Comparison of ENCODE assay signal across 16 cellular contexts in genomic region chr2:20590704-20591515, GRCh38. TPM values are rescaled to one million over a fixed set of nuclear protein-coding genes. Genes with fewer than 3 reads are reported as not detected.
A peak's percentile ranks its signal among the peaks of the same experiment; 100 is the strongest.
DNase-seq lines count a peak whose midpoint lies in the region; ATAC-seq, FAIRE-seq and TF ChIP-seq lines count a peak whose summit lies in the region.
"Had no signal": no experiment of that assay in that cellular context is flagged by ENCODE, and none has a peak within 500 bp of the region (broad histone marks: within the 10 kb centered on the region; RNA-seq: fewer than 3 reads in every experiment).

No MANE protein-coding gene starts in this region.

- H3K4me1 ChIP-seq in kidney (ENCODE audit: control insufficient read depth in 1 of 2, insufficient read depth in 1 of 2, low read depth in 1 of 2, low read length in 2 of 2) = peaks cover 36 to 40% of the 10 kb centered on the region in 2 donors
- peaks cover 0 to 30% (median 9%) of the 10 kb centered on the region in 4 donors for H3K4me1 ChIP-seq in sigmoid colon
- H3K4me1 ChIP-seq: pancreas had no signal

- POLR2A ChIA-PET in T-cell (lab: Charles Lee) = no interaction called here

- H3K9me3 Mint-ChIP-seq in CD14-positive monocyte (peaks cover 0 to 3% (median 0%) of the 10 kb centered on the region in 7 donors), brain (peaks cover 0 to 3% (median 0%) of the 10 kb centered on the region in 5 experiments), T-cell (no peaks in the 10 kb centered on the region)
- H3K9me3 Mint-ChIP-seq: activated CD4-positive, alpha-beta memory T cell treated with anti-CD3 and anti-CD28 coated beads, Interleukin-2, amount 10 ng/mL, durations not matched to agents 7 days and 5 days; memory B cell had no signal

- H3K4me3 ChIP-seq in kidney (ENCODE audit: low read length in 2 of 2) (no peak overlapping the region), sigmoid colon (no peak overlapping the region), H7 (ENCODE audit: insufficient read depth, low read depth, low read length) (no peak overlapping the region)
- H3K4me3 ChIP-seq: pancreas had no signal

- FAIRE-seq in kidney (lab: Jason Lieb, UNC) = no peak
- FAIRE-seq: bronchial epithelial cell, pancreas had no signal

- no peaks in the 10 kb centered on the region for H3K9me3 ChIP-seq in kidney (ENCODE audit: control insufficient read depth in 1 of 2, low read length in 2 of 2)
- no peaks in the 10 kb centered on the region for H3K9me3 ChIP-seq in sigmoid colon
- H3K9me3 ChIP-seq: pancreas had no signal

- intact Hi-C loops in CD14-positive monocyte (cut with micrococcal nuclease) = no loop called here
- intact Hi-C loops in kidney (cut with DNase I) = no loop called here
- intact Hi-C loops in sigmoid colon (cut with DNase I) = no loop called here

- H3K36me3 Mint-ChIP-seq in CD14-positive monocyte (peaks cover 5 to 13% of the 10 kb centered on the region in 2 donors), brain (no peaks in the 10 kb centered on the region), T-cell (peaks cover 13% of the 10 kb centered on the region)

- DNase-seq in CD14-positive monocyte (ENCODE audit: low spot score) (peak; percentile 19), kidney (peak; percentile 68), sigmoid colon (peak; percentile 74), SHP77 (lab: John Stamatoyannopoulos, UW) (no peak), H7 (no peak), T-cell (no peak)
- DNase-seq: activated CD4-positive, alpha-beta memory T cell treated with anti-CD3 and anti-CD28 coated beads, Interleukin-2, amount 10 ng/mL, durations not matched to agents 7 days and 5 days; activated gamma-delta T cell treated with Interleukin-2 at 50 U/mL for 16 hours; NCI-H1417 treated with DMSO at 0.1 percent for 48 hours; NCI-H526 had no signal

- H3K36me3 ChIP-seq in kidney (ENCODE audit: control insufficient read depth in 1 of 2, insufficient read depth in 2 of 2, low read length in 2 of 2) (no peaks in the 10 kb centered on the region), sigmoid colon (no peaks in the 10 kb centered on the region), H7 (replicated peaks; ENCODE audit: control insufficient read depth, insufficient read depth, low read length) (no peaks in the 10 kb centered on the region)
- H3K36me3 ChIP-seq: pancreas had no signal

- H3K4me3 Mint-ChIP-seq in CD14-positive monocyte (no peak overlapping the region), brain (no peak overlapping the region), T-cell (no peak overlapping the region)
- H3K4me3 Mint-ChIP-seq: activated CD4-positive, alpha-beta memory T cell treated with anti-CD3 and anti-CD28 coated beads, Interleukin-2, amount 10 ng/mL, durations not matched to agents 7 days and 5 days; B cell; memory B cell had no signal

- H3K27me3 Mint-ChIP-seq in CD14-positive monocyte (ENCODE audit: low read depth in 3 of 3) (peaks cover 4 to 14% (median 8%) of the 10 kb centered on the region in 3 donors), brain (no peaks in the 10 kb centered on the region), T-cell (no peaks in the 10 kb centered on the region)

- TF ChIP-seq POLR2A in sigmoid colon (IDR thresholded peaks at IDR 0.05) = no peak

- TF ChIP-seq CTCF in CD14-positive monocyte (IDR thresholded peaks at IDR 0.05) (no peak), brain (conservative IDR thresholded peaks at IDR 0.05) (no peak), kidney (IDR thresholded peaks at IDR 0.05; ENCODE audit: borderline replicate concordance, extremely low read depth, insufficient read depth) (no peak), sigmoid colon (IDR thresholded peaks at IDR 0.05) (no peak)

- CTCF ChIA-PET in T-cell (lab: Charles Lee) = no interaction called here

- H3K27me3 ChIP-seq in sigmoid colon = no peaks in the 10 kb centered on the region
- H3K27me3 ChIP-seq in H7 (ENCODE audit: control insufficient read depth, insufficient read depth, low read length) = no peaks in the 10 kb centered on the region
- H3K27me3 ChIP-seq: pancreas had no signal

- H3K27ac ChIP-seq in kidney (ENCODE audit: low read depth in 2 of 2, low read length in 2 of 2) (peak overlapping the region in 1 of 2 donors; percentile 12), sigmoid colon (peak overlapping the region in 2 of 4 donors; percentile 47 to 60)
- H3K27ac ChIP-seq: pancreas had no signal

- H3K9ac ChIP-seq in kidney (ENCODE audit: low read length in 2 of 2) = no peak overlapping the region

- H3K27ac Mint-ChIP-seq in CD14-positive monocyte = peak overlapping the region in 1 of 7 donors; percentile 19
- H3K27ac Mint-ChIP-seq in brain = peak overlapping the region in 4 of 5 experiments; percentile 11 to 84 (median 64)
- H3K27ac Mint-ChIP-seq in T-cell = no peak overlapping the region
- H3K27ac Mint-ChIP-seq: activated CD4-positive, alpha-beta memory T cell treated with anti-CD3 and anti-CD28 coated beads, Interleukin-2, amount 10 ng/mL, durations not matched to agents 7 days and 5 days; B cell; memory B cell had no signal

- TF ChIP-seq EP300 in sigmoid colon (IDR thresholded peaks at IDR 0.05) = no peak

- ATAC-seq in HG03520 (IDR thresholded peaks at IDR 0.05; ENCODE audit: unreplicated experiment) = no peak
- no peak for ATAC-seq in T-cell (replicated peaks in 1 of 4)
- ATAC-seq: pancreas had no signal

- 83 to 85% methylated on average over 11 of the region's 11 CpGs for WGBS in sigmoid colon, 2 donors

- H3K4me1 Mint-ChIP-seq in CD14-positive monocyte = peaks cover 38% of the 10 kb centered on the region
- H3K4me1 Mint-ChIP-seq in brain = peaks cover 33% of the 10 kb centered on the region
- peaks cover 0 to 5% (median 0%) of the 10 kb centered on the region in 3 donors for H3K4me1 Mint-ChIP-seq in T-cell

RNA-seq across cellular contexts. Expression of gene HS1BP3, which starts 60.0 kb away (rescaled TPM):
- polyA plus RNA-seq in CD14-positive monocyte (10 to 100 TPM; 45.4 to 48.9 TPM), brain (ENCODE audit: insufficient read depth, low read depth, low replicate concordance) (46.7 TPM), kidney (ENCODE audit: insufficient read depth, low read depth, low replicate concordance) (37.5 TPM), sigmoid colon (10 to 100 TPM; 25.2 to 36.3 (median 25.3) TPM)
- total RNA-seq in kidney (35.5 TPM), sigmoid colon (10 to 100 TPM; 32.3 to 54.6 (median 41.8) TPM), T-cell (10 to 100 TPM; 11.1 to 20.7 (median 17.2) TPM)
- 30.2 and 41.3 TPM in 2 replicates for total RNA-seq in H7 (2014; rRNA removed; shearing (Covaris generic))

Comparison
In these comparisons a context has a peak if more than half of its experiments do, and no peak if none do; other contexts are left out.
1. DNase-seq: peak in CD14-positive monocyte (single experiment), kidney (single experiment) and sigmoid colon (single experiment); none in SHP77 (0 of 2), H7 (single experiment) and T-cell (0 of 34).
2. H3K27ac Mint-ChIP-seq: peak in brain (4 of 5); none in T-cell (0 of 2).